In genomic region chr22:27264184-27264583, GRCh38 we compare ENCODE assay signal across 23 cellular contexts.
DNase-seq lines count a peak whose midpoint lies in the region; FAIRE-seq and TF ChIP-seq lines count a peak whose summit lies in the region.
"Had no signal": no experiment of that assay in that cellular context is flagged by ENCODE, and none has a peak within 500 bp of the region (broad histone marks: within the 10 kb centered on the region; RNA-seq: fewer than 3 reads in every experiment).

No MANE protein-coding gene starts in this region.

- POLR2A ChIA-PET in H1 (lab: Charles Lee; ENCODE audit: partially characterized antibody), result interaction anchor here (0.6 kb wide), 1 partner anchor 672 kb away, joined by 3 read pairs; no protein-coding TSS in a partner anchor

- 0 out of 2 replicates have a peak, but pooled peaks cover 3% of the 10 kb centered on the region for H3K23me2 ChIP-seq in H1 (ENCODE audit: low read depth, low read length)

- no peak overlapping the region for H3K56ac ChIP-seq in H1 (replicated peaks; ENCODE audit: insufficient read length, low read depth, low read length)

- WGBS in H1 (ENCODE audit: extremely low coverage in 1 of 2, insufficient coverage in 1 of 2, insufficient read length in 1 of 2, insufficient replicate concordance in 2 of 2, low coverage in 1 of 2, low lambda C conversion rate in 2 of 2, missing lambda C conversion rate in 1 of 2), 2 experiments, result 65% methylated on average over 6 of the region's 6 CpGs; no CpG with 5 or more reads in 1 of the 2 experiments
- no CpG with 5 or more reads among the region's 6 CpGs for WGBS in trophoblast cell (ENCODE audit: extremely low coverage, insufficient coverage, insufficient read length)

- 0 out of 2 replicates have a peak overlapping the region, but pooled peaks have one; percentile 23 for H2BK15ac ChIP-seq in H1 (ENCODE audit: low read length)

- no peak for TF ChIP-seq EP300 in H1 (IDR thresholded peaks at IDR 0.05; ENCODE audit: borderline replicate concordance in 1 of 2, low read depth in 2 of 2, low read length in 2 of 2)

- H3K9ac ChIP-seq in H1 (replicated peaks in 1 of 4; ENCODE audit: extremely low read depth in 1 of 4, low read depth in 3 of 4, low read length in 3 of 4), result no peak overlapping the region; a peak in 1 of 7 replicates
- H3K9ac ChIP-seq in trophoblast cell (ENCODE audit: low read length), result no peak overlapping the region
- H3K9ac ChIP-seq: BLaER1 treated with 17β-estradiol and CSF1 and Interleukin-3, amounts not matched to agents 10 nM and 100 nM; GM23248 had no signal

- no peak overlapping the region for H3K14ac ChIP-seq in H1 (ENCODE audit: insufficient read length)
- no peak overlapping the region for H3K14ac ChIP-seq in trophoblast cell (ENCODE audit: low read length)

- H2AFZ ChIP-seq in H1 (ENCODE audit: low read length) (no peak overlapping the region; the same call in 1 of the 2 replicates), trophoblast cell (ENCODE audit: insufficient read depth, low read length, poor library complexity) (no peak overlapping the region)
- H2AFZ ChIP-seq: GM23248 had no signal

- H3K23ac ChIP-seq in H1 (ENCODE audit: insufficient read length) (no peak overlapping the region), trophoblast cell (ENCODE audit: low read length) (no peak overlapping the region)

- H3K4me2 ChIP-seq in H1 (ENCODE audit: insufficient read depth in 1 of 2, low read depth in 2 of 2, low read length in 2 of 2), result no peak overlapping the region
- H3K4me2 ChIP-seq in trophoblast cell (ENCODE audit: low read length), result no peak overlapping the region

- no peak overlapping the region for H2BK12ac ChIP-seq in H1 (ENCODE audit: low read depth, low read length)
- H2BK12ac ChIP-seq in trophoblast cell (ENCODE audit: low read length), result no peak overlapping the region

- DNase-seq in Calu3, result no peak
- DNase-seq in H1 (ENCODE audit: low read depth in 1 of 2, low spot score in 2 of 2), result no peak
- DNase-seq in trophoblast cell, result no peak
- DNase-seq in 8988T, result no peak
- DNase-seq in effector memory CD4-positive, alpha-beta T cell, result no peak
- DNase-seq in H4 (ENCODE audit: low spot score), result no peak
- DNase-seq: ACHN; AML-193; BE2C; CD4-positive, alpha-beta T cell; CD8-positive, alpha-beta memory T cell; DMS153; DND-41; GM23248; HFFc6 had no signal

- H4K12ac ChIP-seq in trophoblast cell (ENCODE audit: low read depth, low read length), result no peak overlapping the region

- BruUV-seq in Calu3 (replicated peaks; lab: Mats Ljungman, UMichigan), result no TSS peak

- H3K36me3 Mint-ChIP-seq in Calu3 (ENCODE audit: insufficient read depth, unreplicated experiment), result no peaks in the 10 kb centered on the region
- H3K36me3 Mint-ChIP-seq: CD14-positive monocyte; CD8-positive, alpha-beta memory T cell had no signal

- H2AK5ac ChIP-seq in H1 (ENCODE audit: low read depth, low read length), result no peak overlapping the region
- H2AK5ac ChIP-seq in trophoblast cell (ENCODE audit: low read length), result no peak overlapping the region

- H4K5ac ChIP-seq in H1 (ENCODE audit: insufficient read length, low read depth, low read length), result no peak overlapping the region

- no peak overlapping the region for H3K4me3 Mint-ChIP-seq in Calu3 (ENCODE audit: low read depth, unreplicated experiment)
- H3K4me3 Mint-ChIP-seq: CD4-positive, alpha-beta T cell; CD8-positive, alpha-beta memory T cell; HFFc6 had no signal

- H3K27ac ChIP-seq in H1 (ENCODE audit: low read depth, low read length) (no peak overlapping the region), trophoblast cell (ENCODE audit: low read depth, low read length) (no peak overlapping the region)
- H3K27ac ChIP-seq in effector memory CD4-positive, alpha-beta T cell (ENCODE audit: insufficient read depth, low read length, poor library complexity, severe bottlenecking), result no peak overlapping the region
- H3K27ac ChIP-seq: BLaER1 treated with 17β-estradiol and CSF1 and Interleukin-3, amounts not matched to agents 10 nM and 100 nM; GM23248 had no signal

- CTCF ChIA-PET in Calu3 (lab: Charles Lee), result no interaction called here
- CTCF ChIA-PET in H1 (lab: Charles Lee; ENCODE audit: partially characterized antibody), result interaction anchor here (1.2 kb wide), 1 partner anchor 10 kb away, joined by 3 read pairs; no protein-coding TSS in a partner anchor

- peaks cover 26% of the 10 kb centered on the region for H3K27me3 Mint-ChIP-seq in Calu3 (ENCODE audit: unreplicated experiment)

- no peak for FAIRE-seq in H1 (lab: Jason Lieb, UNC)
- FAIRE-seq: A204.1, G401.6, GM12892, GM19239, H54 had no signal

- H4K91ac ChIP-seq in H1 (replicated peaks; ENCODE audit: insufficient read length, low read length) (no peak overlapping the region), trophoblast cell (ENCODE audit: low read depth, low read length) (peak overlapping the region; percentile 32)

- H3K79me2 ChIP-seq in H1 (ENCODE audit: control insufficient read depth in 1 of 2, insufficient read depth in 2 of 2, low read length in 2 of 2) (no peaks in the 10 kb centered on the region), trophoblast cell (ENCODE audit: control insufficient read depth, insufficient read depth, low read length, poor library complexity) (peaks cover 3% of the 10 kb centered on the region)

- H2BK5ac ChIP-seq in H1 (ENCODE audit: low read depth, low read length), result no peak overlapping the region
- H2BK5ac ChIP-seq in trophoblast cell (ENCODE audit: low read depth, low read length, poor library complexity), result no peak overlapping the region

- H3K9me3 ChIP-seq in H1 (ENCODE audit: insufficient read depth in 2 of 2, low read depth in 1 of 2, low read length in 1 of 2), result no peaks in the 10 kb centered on the region
- peaks cover 2% of the 10 kb centered on the region for H3K9me3 ChIP-seq in trophoblast cell (ENCODE audit: insufficient read depth, low read depth, low read length)
- H3K9me3 ChIP-seq in effector memory CD4-positive, alpha-beta T cell (ENCODE audit: control insufficient read depth, low read length), result no peaks in the 10 kb centered on the region
- H3K9me3 ChIP-seq: BE2C; BLaER1 treated with 17β-estradiol and CSF1 and Interleukin-3, amounts not matched to agents 10 nM and 100 nM; HAP-1 had no signal

- H3K18ac ChIP-seq in H1 (ENCODE audit: extremely low read depth, low read length), result no peak overlapping the region
- no peak overlapping the region for H3K18ac ChIP-seq in trophoblast cell (ENCODE audit: low read length)

- peaks cover 2% of the 10 kb centered on the region for H3K9me3 Mint-ChIP-seq in Calu3 (ENCODE audit: low read depth, unreplicated experiment)
- H3K9me3 Mint-ChIP-seq: HFFc6 had no signal

- H3K36me3 ChIP-seq in H1 (ENCODE audit: control insufficient read depth in 2 of 4, insufficient read depth in 4 of 4, low read length in 3 of 4) (no peaks in the 10 kb centered on the region), trophoblast cell (ENCODE audit: control insufficient read depth in 1 of 2, insufficient read depth in 2 of 2, low read length in 2 of 2) (no peaks in the 10 kb centered on the region)
- no peaks in the 10 kb centered on the region for H3K36me3 ChIP-seq in effector memory CD4-positive, alpha-beta T cell (ENCODE audit: control insufficient read depth, insufficient read depth, low read length)
- H3K36me3 ChIP-seq: BE2C; BLaER1 treated with 17β-estradiol and CSF1 and Interleukin-3, amounts not matched to agents 10 nM and 100 nM; HAP-1 had no signal

- H3K27me3 ChIP-seq in H1 (replicated peaks in 1 of 4; ENCODE audit: control insufficient read depth in 3 of 4, extremely low read depth in 1 of 4, insufficient read depth in 3 of 4, low read length in 3 of 4) (no peaks in the 10 kb centered on the region), trophoblast cell (ENCODE audit: insufficient read depth, low read length) (no peaks in the 10 kb centered on the region)
- no peaks in the 10 kb centered on the region for H3K27me3 ChIP-seq in effector memory CD4-positive, alpha-beta T cell (replicated peaks; ENCODE audit: control insufficient read depth, insufficient read depth, low read length, poor library complexity, severe bottlenecking)
- H3K27me3 ChIP-seq: BE2C; BLaER1 treated with 17β-estradiol and CSF1 and Interleukin-3, amounts not matched to agents 10 nM and 100 nM had no signal

- peaks cover 0 to 7% (median 0%) of the 10 kb centered on the region in 4 experiments; a peak in 4 of 7 replicates for H3K4me1 ChIP-seq in H1 (replicated peaks in 1 of 4; ENCODE audit: control insufficient read depth in 3 of 4, insufficient read depth in 4 of 4, low read length in 3 of 4)
- peaks cover 5 to 8% of the 10 kb centered on the region in 2 experiments for H3K4me1 ChIP-seq in trophoblast cell (ENCODE audit: control insufficient read depth in 1 of 2, insufficient read depth in 2 of 2, low read length in 2 of 2)
- no peaks in the 10 kb centered on the region for H3K4me1 ChIP-seq in effector memory CD4-positive, alpha-beta T cell (ENCODE audit: control insufficient read depth, insufficient read depth, low read length, poor library complexity, severe bottlenecking)
- H3K4me1 ChIP-seq: BE2C, HAP-1 had no signal

- H3K4ac ChIP-seq in H1 (replicated peaks; ENCODE audit: insufficient read length, low read depth, low read length), result no peak overlapping the region
- no peak overlapping the region for H3K4ac ChIP-seq in trophoblast cell (ENCODE audit: low read depth, low read length)

- peak overlapping the region; percentile 3 for H3K27ac Mint-ChIP-seq in Calu3 (ENCODE audit: unreplicated experiment)
- H3K27ac Mint-ChIP-seq: CD14-positive monocyte; CD4-positive, alpha-beta T cell; CD8-positive, alpha-beta memory T cell; HFFc6 had no signal

- H3K4me3 ChIP-seq in H1 (ENCODE audit: extremely low read depth in 1 of 4, insufficient read depth in 2 of 4, low read depth in 3 of 4, low read length in 4 of 4), result no peak overlapping the region
- H3K4me3 ChIP-seq in trophoblast cell (ENCODE audit: low read depth, low read length), result no peak overlapping the region
- H3K4me3 ChIP-seq in effector memory CD4-positive, alpha-beta T cell (ENCODE audit: insufficient read depth, low read depth, low read length, poor library complexity, severe bottlenecking), result no peak overlapping the region
- H3K4me3 ChIP-seq: BLaER1 treated with 17β-estradiol and CSF1 and Interleukin-3, amounts not matched to agents 10 nM and 100 nM; GM23248; HAP-1 had no signal

- no peak overlapping the region for H2BK20ac ChIP-seq in H1 (ENCODE audit: low read length)

- H4K8ac ChIP-seq in H1 (ENCODE audit: extremely low read depth, insufficient read depth, low read length) (no peak overlapping the region; the same call in 1 of the 2 replicates), trophoblast cell (ENCODE audit: low read depth, low read length) (no peak overlapping the region)

- H2BK120ac ChIP-seq in H1 (replicated peaks; ENCODE audit: low read depth, low read length), result no peak overlapping the region
- no peak overlapping the region for H2BK120ac ChIP-seq in trophoblast cell (ENCODE audit: insufficient read depth, low read length, poor library complexity)

- intact Hi-C loops in Calu3 (cut with micrococcal nuclease; ENCODE audit: unreplicated experiment), result no loop called here

- no peaks in the 10 kb centered on the region for H4K20me1 ChIP-seq in H1 (replicated peaks in 1 of 2; ENCODE audit: control insufficient read depth in 1 of 2, insufficient read depth in 2 of 2, low read length in 2 of 2)
- H4K20me1 ChIP-seq: BLaER1 treated with 17β-estradiol and CSF1 and Interleukin-3, amounts not matched to agents 10 nM and 100 nM had no signal

- TF ChIP-seq POLR2A in H1 (IDR thresholded peaks at IDR 0.05; ENCODE audit: control extremely low read depth in 1 of 2, low read depth in 2 of 2, low read length in 2 of 2), result no peak

- H3K79me1 ChIP-seq in H1 (ENCODE audit: low read depth, low read length) (no peaks in the 10 kb centered on the region), trophoblast cell (ENCODE audit: low read length) (peaks cover 5% of the 10 kb centered on the region)

- peaks cover 4% of the 10 kb centered on the region for H3K4me1 Mint-ChIP-seq in Calu3 (ENCODE audit: low read depth, unreplicated experiment)
- H3K4me1 Mint-ChIP-seq: CD14-positive monocyte; CD8-positive, alpha-beta memory T cell had no signal

- no peak for TF ChIP-seq RAD21 in H1 (IDR thresholded peaks at IDR 0.05 in 1 of 2, conservative IDR thresholded peaks at IDR 0.05 in 1 of 2; ENCODE audit: low read depth in 2 of 2, low read length in 2 of 2)

- no peak for TF ChIP-seq CTCF in Calu3 (IDR thresholded peaks at IDR 0.05; ENCODE audit: unreplicated experiment)
- no peak for TF ChIP-seq CTCF in H1 (IDR thresholded peaks at IDR 0.05; ENCODE audit: control extremely low read depth in 1 of 3, insufficient read depth in 1 of 3, low read depth in 1 of 3, low read length in 3 of 3)
